In the genomic region with DNA sequence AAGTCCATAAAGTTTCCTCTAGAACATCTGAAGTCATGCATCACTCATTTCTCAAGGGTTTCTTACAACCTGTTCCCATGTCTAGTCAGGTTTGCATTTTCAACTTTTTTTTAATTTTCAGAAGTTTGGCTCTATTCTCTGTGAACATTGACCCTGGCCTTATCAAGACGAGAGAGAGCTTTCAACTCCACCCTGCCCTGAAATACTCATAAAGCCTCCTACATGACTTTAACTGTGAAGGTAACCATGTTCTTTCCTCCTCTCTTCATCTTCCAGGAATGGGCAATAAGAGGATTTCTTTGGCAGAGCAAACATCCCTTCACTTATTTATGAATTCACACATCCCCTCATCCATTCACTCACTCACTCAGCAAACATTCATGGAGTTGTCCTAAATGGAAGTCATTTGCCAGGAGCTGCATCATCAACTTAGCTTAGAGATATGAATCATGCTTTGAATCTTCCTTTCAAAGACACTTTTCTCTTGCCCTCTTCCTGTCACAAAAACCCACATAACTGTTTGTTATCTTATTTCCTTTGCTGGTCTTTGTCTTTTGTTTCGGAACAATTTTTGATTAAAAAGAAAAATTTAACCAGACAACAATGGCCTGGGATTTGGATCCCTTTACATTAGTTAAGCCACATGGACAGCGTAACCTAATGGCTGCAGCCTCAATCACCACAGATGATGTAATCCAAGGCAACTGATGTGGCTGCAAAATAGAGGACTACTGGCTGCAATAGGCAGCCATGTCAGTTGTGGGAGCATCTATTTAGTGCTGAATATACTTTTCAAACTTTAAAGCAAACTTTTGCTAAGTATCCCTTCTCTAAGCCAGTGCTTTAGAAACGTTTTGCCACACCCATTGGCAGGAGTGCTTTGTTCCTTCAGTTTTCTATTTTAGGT, we compare ENCODE assay signal across 10 cellular contexts. TPM values are rescaled to one million over a fixed set of nuclear protein-coding genes. Genes with fewer than 3 reads are reported as not detected.
DNase-seq lines count a peak whose midpoint lies in the region; ATAC-seq, FAIRE-seq and TF ChIP-seq lines count a peak whose summit lies in the region.
"Had no signal": no experiment of that assay in that cellular context is flagged by ENCODE, and none has a peak within 500 bp of the region (broad histone marks: within the 10 kb centered on the region; RNA-seq: fewer than 3 reads in every experiment).

No MANE protein-coding gene starts in this region.

- H3K79me2 ChIP-seq in K562 (ENCODE audit: control insufficient read depth, insufficient read depth, low read length), result no peaks in the 10 kb centered on the region

- FAIRE-seq in K562 (lab: Jason Lieb, UNC), result no peak

- no peaks in the 10 kb centered on the region for H3K9me1 ChIP-seq in K562 (ENCODE audit: control insufficient read depth, insufficient read depth, low read length)

- H3K27ac ChIP-seq in K562 (ENCODE audit: extremely low read depth, low read depth, low read length) (no peak overlapping the region), breast epithelium (no peak overlapping the region)

- H3K27me3 ChIP-seq in K562 (ENCODE audit: control insufficient read depth in 2 of 2, insufficient read depth in 2 of 2, low read length in 2 of 2) (no peaks in the 10 kb centered on the region), breast epithelium (no peaks in the 10 kb centered on the region)

- ATAC-seq in K562 (no peak), GM21381 (IDR thresholded peaks at IDR 0.05; ENCODE audit: unreplicated experiment) (no peak)
- peak; percentile 72 for ATAC-seq in stimulated activated effector memory CD8-positive, alpha-beta T cell treated with anti-CD3 and anti-CD28 coated beads, Interleukin-12 subunit alpha, Interleukin-12 subunit beta, amount 100 ng/mL, for 72 hours

- TF ChIP-seq RAD21 in K562 (CRISPR knock-in tag; conservative IDR thresholded peaks at IDR 0.05 in 1 of 2, IDR thresholded peaks at IDR 0.05 in 1 of 2), result no peak

- in situ Hi-C loops in K562 (cut with MboI), result no loop called here

- no peak overlapping the region for H3K4me2 ChIP-seq in K562 (ENCODE audit: insufficient read depth, low read length)

- H3K4me1 ChIP-seq in K562 (replicated peaks in 1 of 2; ENCODE audit: control insufficient read depth in 2 of 2, insufficient read depth in 2 of 2, low read length in 2 of 2), result no peaks in the 10 kb centered on the region
- no peaks in the 10 kb centered on the region for H3K4me1 ChIP-seq in breast epithelium

- no peaks in the 10 kb centered on the region for H3K9me3 ChIP-seq in K562 (replicated peaks; ENCODE audit: control insufficient read depth, insufficient read depth, low read depth, low read length)
- H3K9me3 ChIP-seq in breast epithelium, result no peaks in the 10 kb centered on the region

- 2% methylated on average over 4 of the region's 4 CpGs for WGBS in K562 (ENCODE audit: insufficient coverage, low coverage, missing lambda C conversion rate)

- H3K9ac ChIP-seq in K562 (ENCODE audit: insufficient read depth in 1 of 2, low read depth in 2 of 2, low read length in 2 of 2), result no peak overlapping the region

- H3K27me3 Mint-ChIP-seq in activated T-cell treated with anti-CD3 and anti-CD28 coated beads, Interleukin-2, amount 50 U/mL, for 24 hours, result no peaks in the 10 kb centered on the region

- peaks cover 5% of the 10 kb centered on the region for H3K36me3 Mint-ChIP-seq in activated T-cell treated with anti-CD3 and anti-CD28 coated beads, Interleukin-2, amount 50 U/mL, for 24 hours (ENCODE audit: low read depth)
- no peaks in the 10 kb centered on the region for H3K36me3 Mint-ChIP-seq in stimulated activated effector memory CD8-positive, alpha-beta T cell treated with anti-CD3 and anti-CD28 coated beads, Interleukin-12 subunit alpha, Interleukin-12 subunit beta, amount 100 ng/mL, for 72 hours

- H4K20me1 ChIP-seq in K562 (replicated peaks; ENCODE audit: control insufficient read depth, insufficient read depth, low read length), result no peaks in the 10 kb centered on the region

- DNase-seq in activated T-cell treated with anti-CD3 and anti-CD28 coated beads, Interleukin-2, amount 50 U/mL, for 24 hours, result no peak
- DNase-seq in activated T-cell treated with anti-CD3 and anti-CD28 coated beads, Interleukin-2, amount 50 U/mL, for 1 hour, result no peak
- DNase-seq in RPMI7951 (ENCODE audit: low read depth) (peak; percentile 19), K562 (ENCODE audit: extremely low read depth in 1 of 4, low spot score in 3 of 4) (no peak), breast epithelium (ENCODE audit: low spot score in 2 of 2) (no peak), NCI-H1105 (lab: John Stamatoyannopoulos, UW) (no peak)
- DNase-seq in stimulated activated effector memory CD8-positive, alpha-beta T cell treated with anti-CD3 and anti-CD28 coated beads, Interleukin-12 subunit alpha, Interleukin-12 subunit beta, amount 100 ng/mL, for 72 hours (ENCODE audit: low spot score in 2 of 2), result no peak
- DNase-seq: HFFc6, NCI-H2081 treated with DMSO at 0.1 percent for 48 hours had no signal

- peak overlapping the region; percentile 1 for H3K4me3 Mint-ChIP-seq in activated T-cell treated with anti-CD3 and anti-CD28 coated beads, Interleukin-2, amount 50 U/mL, for 24 hours
- peak overlapping the region; percentile 17 for H3K4me3 Mint-ChIP-seq in stimulated activated effector memory CD8-positive, alpha-beta T cell treated with anti-CD3 and anti-CD28 coated beads, Interleukin-12 subunit alpha, Interleukin-12 subunit beta, amount 100 ng/mL, for 72 hours
- H3K4me3 Mint-ChIP-seq: HFFc6 had no signal

- BruUV-seq in K562 (replicated peaks; lab: Mats Ljungman, UMichigan), result no TSS peak

- no peak for TF ChIP-seq CTCF in K562 (IDR thresholded peaks at IDR 0.05 in 2 of 3, conservative IDR thresholded peaks at IDR 0.05 in 1 of 3; ENCODE audit: insufficient read depth in 2 of 3, low read depth in 1 of 3, low read length in 3 of 3)
- no peak for TF ChIP-seq CTCF in breast epithelium (IDR thresholded peaks at IDR 0.05)

- CTCF ChIA-PET in K562 (lab: Yijun Ruan, JAX; ENCODE audit: low intra/inter-chr PET ratio), result no interaction called here

- H3K36me3 ChIP-seq in K562 (ENCODE audit: control insufficient read depth, insufficient read depth, low read length), result no peaks in the 10 kb centered on the region
- no peaks in the 10 kb centered on the region for H3K36me3 ChIP-seq in breast epithelium

- peaks cover 46% of the 10 kb centered on the region for H3K4me1 Mint-ChIP-seq in activated T-cell treated with anti-CD3 and anti-CD28 coated beads, Interleukin-2, amount 50 U/mL, for 24 hours (ENCODE audit: low read depth)
- peaks cover 36% of the 10 kb centered on the region for H3K4me1 Mint-ChIP-seq in stimulated activated effector memory CD8-positive, alpha-beta T cell treated with anti-CD3 and anti-CD28 coated beads, Interleukin-12 subunit alpha, Interleukin-12 subunit beta, amount 100 ng/mL, for 72 hours

- TF ChIP-seq POLR2A in K562 (conservative IDR thresholded peaks at IDR 0.05), result no peak
- TF ChIP-seq POLR2A in breast epithelium (IDR thresholded peaks at IDR 0.05), result no peak

- no peak overlapping the region for H3K4me3 ChIP-seq in K562
- no peak overlapping the region for H3K4me3 ChIP-seq in breast epithelium

- POLR2A ChIA-PET in K562 (lab: Yijun Ruan, JAX), result no interaction called here

- no peak for TF ChIP-seq EP300 in K562 (IDR thresholded peaks at IDR 0.05; ENCODE audit: low read length)

- peak overlapping the region; percentile 57 for H3K27ac Mint-ChIP-seq in activated T-cell treated with anti-CD3 and anti-CD28 coated beads, Interleukin-2, amount 50 U/mL, for 24 hours
- H3K27ac Mint-ChIP-seq in stimulated activated effector memory CD8-positive, alpha-beta T cell treated with anti-CD3 and anti-CD28 coated beads, Interleukin-12 subunit alpha, Interleukin-12 subunit beta, amount 100 ng/mL, for 72 hours, result peak overlapping the region; percentile 14
- H3K27ac Mint-ChIP-seq: HFFc6 had no signal

- intact Hi-C loops in K562 (cut with micrococcal nuclease), result no loop called here
- intact Hi-C loops in breast epithelium (cut with DNase I; ENCODE audit: low total_unique reads), result no loop called here

- H2AFZ ChIP-seq in K562 (ENCODE audit: low read depth, low read length), result no peak overlapping the region

- peaks cover 24% of the 10 kb centered on the region for H3K9me3 Mint-ChIP-seq in activated T-cell treated with anti-CD3 and anti-CD28 coated beads, Interleukin-2, amount 50 U/mL, for 24 hours
- peaks cover 9% of the 10 kb centered on the region for H3K9me3 Mint-ChIP-seq in stimulated activated effector memory CD8-positive, alpha-beta T cell treated with anti-CD3 and anti-CD28 coated beads, Interleukin-12 subunit alpha, Interleukin-12 subunit beta, amount 100 ng/mL, for 72 hours

TF ChIP-seq in K562, 482 proteins besides CTCF, POLR2A, EP300 and RAD21 (continues in another document):
- TF ChIP-seq JUND (IDR thresholded peaks at IDR 0.05; ENCODE audit: borderline replicate concordance, low read depth, low read length) (peak; percentile 53), JUND (tag; IDR thresholded peaks at IDR 0.05; ENCODE audit: borderline replicate concordance, low read depth, low read length) (peak; percentile 26; the same call in 1 of the 3 replicates), ATF7 (IDR thresholded peaks at IDR 0.05) (peak; percentile 85), ZNF707 (CRISPR knock-in tag; conservative IDR thresholded peaks at IDR 0.05) (no peak), RBM34 (IDR thresholded peaks at IDR 0.05; ENCODE audit: borderline replicate concordance, insufficient read depth, low read length) (no peak)

RNA-seq across cellular contexts. Expression of a gene that starts 43.0 kb away (rescaled TPM):
- total RNA-seq in RPMI7951 (2014; rRNA removed; shearing (Covaris generic)), result 16.2 and 20.8 TPM in 2 replicates
- total RNA-seq in K562 (2011; cell fraction: chromatin; rRNA removed; ENCODE audit: low replicate concordance), result 28.6 and 79.4 TPM in 2 replicates
- 5.3 and 7.6 TPM in 2 replicates for total RNA-seq in K562 (2011; cell fraction: nucleolus; rRNA removed)
- total RNA-seq in K562 (2011; cell fraction: nucleoplasm; rRNA removed), result 12.1 and 18.6 TPM in 2 replicates
- 9.7 and 10.9 TPM in 2 replicates for total RNA-seq in K562 (2014; rRNA removed)
- 17.5 and 20.7 TPM in 2 replicates for total RNA-seq in K562 (2014; rRNA removed; fragmentation: Illumina TruSeq; extraction: Trizol)
- total RNA-seq in K562 (2015; rRNA removed; fragmentation: Illumina TruSeq; extraction: Trizol), result 17.8 and 18.8 TPM in 2 replicates
- total RNA-seq in K562 (2021), result 23.7 and 27.9 TPM in 2 replicates
- 19.4 and 25.6 TPM in 2 replicates for polyA plus RNA-seq in K562 (2011; rRNA removed)
- polyA plus RNA-seq in K562 (2011; cell fraction: cytosol; rRNA removed), result 6.6 and 11.7 TPM in 2 replicates
- 14.6 and 27.6 TPM in 2 replicates for polyA plus RNA-seq in K562 (2011; cell fraction: nucleus; rRNA removed)
- 9.4 and 13.0 TPM in 2 replicates for polyA plus RNA-seq in K562 (2012)
- polyA plus RNA-seq in K562 (2014; fragmentation: Illumina TruSeq; extraction: Trizol), result 21.3 and 22.2 TPM in 2 replicates
- polyA plus RNA-seq in K562 (2014; fragmentation: Nextera tagmentation; extraction: Ambion mirVana), result 1 to 10 TPM; 4.8 to 8.9 TPM
- 10.4 and 11.0 TPM in 2 replicates for polyA plus RNA-seq in K562 (2014; rRNA removed)
- 115 and 117 TPM in 2 replicates for polyA minus RNA-seq in K562 (2011; rRNA and poly(A)+ RNA removed)
- polyA minus RNA-seq in K562 (2011; cell fraction: cytosol; rRNA and poly(A)+ RNA removed), result 18.7 and 22.0 TPM in 2 replicates
- 10.4 and 13.6 TPM in 2 replicates for polyA minus RNA-seq in K562 (2011; cell fraction: nucleus; rRNA and poly(A)+ RNA removed)
- total RNA-seq in breast epithelium, result 10 to 100 TPM; 39.0 to 49.3 (median 47.2) TPM
